In the genomic region with DNA sequence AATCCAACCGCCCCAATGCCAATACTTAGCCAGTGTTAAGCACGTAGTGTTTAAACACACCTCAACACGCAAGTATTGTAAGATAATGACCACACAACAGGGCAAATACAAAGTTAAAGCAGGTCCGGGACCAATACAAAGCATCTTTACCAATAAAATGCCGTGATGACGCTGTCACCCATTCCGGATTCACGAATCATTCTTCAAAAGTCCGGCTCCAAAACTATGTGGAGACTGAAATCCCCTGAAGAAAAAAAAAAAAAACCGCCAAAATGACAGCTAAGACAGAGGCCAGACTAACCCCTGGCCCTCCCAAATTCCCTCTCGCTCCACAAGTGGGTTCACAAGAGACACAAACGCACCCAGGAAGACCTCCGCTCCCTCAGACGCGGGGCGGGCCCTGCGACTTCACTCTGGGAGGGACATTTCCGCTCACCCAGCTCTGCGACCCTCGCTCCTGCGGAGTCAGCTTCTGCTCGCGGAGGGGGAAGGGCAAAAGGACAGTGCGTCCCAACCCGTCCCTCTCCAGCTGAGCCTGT, we compare ENCODE assay signal across 8 cellular contexts. TPM values are rescaled to one million over a fixed set of nuclear protein-coding genes. Genes with fewer than 3 reads are reported as not detected.
A peak's percentile ranks its signal among the peaks of the same experiment; 100 is the strongest.
DNase-seq lines count a peak whose midpoint lies in the region; ATAC-seq and TF ChIP-seq lines count a peak whose summit lies in the region.

No MANE protein-coding gene starts in this region.

- peak overlapping the region; percentile 51 for H3K9ac ChIP-seq in neural cell (ENCODE audit: low read length)

- no peak for TF ChIP-seq RAD21 in neural cell (conservative IDR thresholded peaks at IDR 0.05)

- H3K9me3 ChIP-seq in neural cell (ENCODE audit: low read length), result no peaks in the 10 kb centered on the region

- no peaks in the 10 kb centered on the region for H3F3A ChIP-seq in neural cell (ENCODE audit: insufficient read depth, low read length, poor library complexity, severe bottlenecking)

- H4K20me1 ChIP-seq in neural cell (ENCODE audit: insufficient read depth), result no peaks in the 10 kb centered on the region

- peak overlapping the region; percentile 94 for H3K4me3 ChIP-seq in GM08714 (ENCODE audit: low read length)
- H3K4me3 ChIP-seq in Jurkat, Clone E6-1 (ENCODE audit: low read length), result peak overlapping the region; percentile 82
- H3K4me3 ChIP-seq in neural cell (ENCODE audit: low read length), result peak overlapping the region; percentile 84

- peak overlapping the region; percentile 77 for H3K4me2 ChIP-seq in neural cell (ENCODE audit: low read length)

- no peak for TF ChIP-seq CTCF in neural cell (IDR thresholded peaks at IDR 0.05; ENCODE audit: poor library complexity, severe bottlenecking)

- no peaks in the 10 kb centered on the region for H3K27me3 ChIP-seq in neural cell (ENCODE audit: insufficient read depth, low read depth, low read length)

- H2AFZ ChIP-seq in neural cell (ENCODE audit: low read depth, low read length), result peak overlapping the region; percentile 73

- no peaks in the 10 kb centered on the region for H3K9me2 ChIP-seq in neural cell (ENCODE audit: insufficient read depth, low read length)

- no peaks in the 10 kb centered on the region for H3K36me3 ChIP-seq in neural cell (ENCODE audit: insufficient read depth, low read length)

- peak overlapping the region; percentile 7 for H3K27ac ChIP-seq in neural cell (ENCODE audit: low read length)

- H3K79me2 ChIP-seq in neural cell (replicated peaks; ENCODE audit: insufficient read depth, low read length), result peaks cover 21% of the 10 kb centered on the region

- DNase-seq in Jurkat, Clone E6-1 (ENCODE audit: low read depth, low spot score), result no peak
- DNase-seq in cortex of kidney (lab: John Stamatoyannopoulos, UW) (peak; percentile 35), NCI-H1930 (lab: John Stamatoyannopoulos, UW) (no peak)
- no peak for DNase-seq in activated CD4-positive, alpha-beta T cell treated with anti-CD3 and anti-CD28 coated beads for 4 hours

- ATAC-seq in GM21529 (IDR thresholded peaks at IDR 0.05; ENCODE audit: unreplicated experiment) (peak; percentile 44), GM18520 (IDR thresholded peaks at IDR 0.05; ENCODE audit: unreplicated experiment) (no peak)

- TF ChIP-seq EP300 in neural cell (conservative IDR thresholded peaks at IDR 0.05; ENCODE audit: poor library complexity, severe bottlenecking), result no peak

TF ChIP-seq in neural cell, 6 proteins besides CTCF, POLR2A, EP300 and RAD21:
- TF ChIP-seq, protein P1, sequence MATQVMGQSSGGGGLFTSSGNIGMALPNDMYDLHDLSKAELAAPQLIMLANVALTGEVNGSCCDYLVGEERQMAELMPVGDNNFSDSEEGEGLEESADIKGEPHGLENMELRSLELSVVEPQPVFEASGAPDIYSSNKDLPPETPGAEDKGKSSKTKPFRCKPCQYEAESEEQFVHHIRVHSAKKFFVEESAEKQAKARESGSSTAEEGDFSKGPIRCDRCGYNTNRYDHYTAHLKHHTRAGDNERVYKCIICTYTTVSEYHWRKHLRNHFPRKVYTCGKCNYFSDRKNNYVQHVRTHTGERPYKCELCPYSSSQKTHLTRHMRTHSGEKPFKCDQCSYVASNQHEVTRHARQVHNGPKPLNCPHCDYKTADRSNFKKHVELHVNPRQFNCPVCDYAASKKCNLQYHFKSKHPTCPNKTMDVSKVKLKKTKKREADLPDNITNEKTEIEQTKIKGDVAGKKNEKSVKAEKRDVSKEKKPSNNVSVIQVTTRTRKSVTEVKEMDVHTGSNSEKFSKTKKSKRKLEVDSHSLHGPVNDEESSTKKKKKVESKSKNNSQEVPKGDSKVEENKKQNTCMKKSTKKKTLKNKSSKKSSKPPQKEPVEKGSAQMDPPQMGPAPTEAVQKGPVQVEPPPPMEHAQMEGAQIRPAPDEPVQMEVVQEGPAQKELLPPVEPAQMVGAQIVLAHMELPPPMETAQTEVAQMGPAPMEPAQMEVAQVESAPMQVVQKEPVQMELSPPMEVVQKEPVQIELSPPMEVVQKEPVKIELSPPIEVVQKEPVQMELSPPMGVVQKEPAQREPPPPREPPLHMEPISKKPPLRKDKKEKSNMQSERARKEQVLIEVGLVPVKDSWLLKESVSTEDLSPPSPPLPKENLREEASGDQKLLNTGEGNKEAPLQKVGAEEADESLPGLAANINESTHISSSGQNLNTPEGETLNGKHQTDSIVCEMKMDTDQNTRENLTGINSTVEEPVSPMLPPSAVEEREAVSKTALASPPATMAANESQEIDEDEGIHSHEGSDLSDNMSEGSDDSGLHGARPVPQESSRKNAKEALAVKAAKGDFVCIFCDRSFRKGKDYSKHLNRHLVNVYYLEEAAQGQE (IDR thresholded peaks at IDR 0.05; ENCODE audit: borderline replicate concordance), result no peak
- no peak for TF ChIP-seq EZH2 (IDR thresholded peaks at IDR 0.05; ENCODE audit: borderline replicate concordance, insufficient read depth, low read length, poor library complexity, severe bottlenecking)
- no peak for TF ChIP-seq TAF1 (IDR thresholded peaks at IDR 0.05; ENCODE audit: low read depth)
- TF ChIP-seq SMC3 (conservative IDR thresholded peaks at IDR 0.05; ENCODE audit: poor library complexity), result no peak
- TF ChIP-seq MXI1 (conservative IDR thresholded peaks at IDR 0.05; ENCODE audit: poor library complexity, severe bottlenecking), result no peak
- no peak for TF ChIP-seq POLR2AphosphoS5 (IDR thresholded peaks at IDR 0.05)

RNA-seq across cellular contexts. Expression of a gene that starts 0.6 kb away (rescaled TPM):
- polyA plus RNA-seq in Jurkat, Clone E6-1 (2012; ENCODE audit: insufficient read depth, insufficient read length), result 25.5 TPM
- 4.5 and 7.1 TPM in 2 replicates for polyA plus RNA-seq in neural cell
- 12.7 and 14.4 TPM in 2 replicates for polyA minus RNA-seq in neural cell

RNA-seq across cellular contexts. Expression of a gene that starts 0.8 kb away (rescaled TPM):
- 17.3 TPM for polyA plus RNA-seq in Jurkat, Clone E6-1 (2012; ENCODE audit: insufficient read depth, insufficient read length)
- 6.4 and 7.4 TPM in 2 replicates for polyA plus RNA-seq in neural cell
- polyA minus RNA-seq in neural cell, result 9.8 and 11.7 TPM in 2 replicates

RNA-seq across cellular contexts. Expression of a gene that starts 43.9 kb away (rescaled TPM):
- polyA plus RNA-seq in Jurkat, Clone E6-1 (2012; ENCODE audit: insufficient read depth, insufficient read length), result 506 TPM
- 931 and 1,182 TPM in 2 replicates for polyA plus RNA-seq in neural cell
- 270 and 284 TPM in 2 replicates for polyA minus RNA-seq in neural cell

RNA-seq across cellular contexts. Expression of a gene that starts 44.3 kb away (rescaled TPM):
- polyA plus RNA-seq in Jurkat, Clone E6-1 (2012; ENCODE audit: insufficient read depth, insufficient read length), result 3.5 TPM
- 14.3 and 14.6 TPM in 2 replicates for polyA plus RNA-seq in neural cell
- polyA minus RNA-seq in neural cell, result 50.9 and 61.7 TPM in 2 replicates
